ENCODE assay signal across 14 cellular contexts in the genomic region with DNA sequence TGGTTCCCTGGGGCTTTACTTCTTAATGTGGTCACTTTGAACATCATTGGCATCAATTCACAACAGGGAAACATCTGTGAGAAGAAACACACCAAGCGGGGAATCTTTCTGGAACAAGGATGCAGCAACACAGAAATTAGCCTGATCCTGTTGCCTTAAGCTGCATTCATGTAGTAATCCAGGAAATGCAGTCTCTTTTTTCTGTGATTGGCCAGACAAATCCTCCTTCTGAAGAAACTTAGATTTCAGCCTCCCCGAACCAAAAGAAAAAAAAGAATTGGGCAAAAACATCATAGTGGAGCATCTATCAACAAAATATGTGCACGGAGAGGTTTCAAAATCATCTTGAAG. TPM values are rescaled to one million over a fixed set of nuclear protein-coding genes. Genes with fewer than 3 reads are reported as not detected.
DNase-seq lines count a peak whose midpoint lies in the region; ATAC-seq, FAIRE-seq and TF ChIP-seq lines count a peak whose summit lies in the region.
"Had no signal": no experiment of that assay in that cellular context is flagged by ENCODE, and none has a peak within 500 bp of the region (broad histone marks: within the 10 kb centered on the region; RNA-seq: fewer than 3 reads in every experiment).

No MANE protein-coding gene starts in this region.

- H2BK5ac ChIP-seq in mesenchymal stem cell (ENCODE audit: low read depth, low read length, poor library complexity, severe bottlenecking): no peak overlapping the region

- no peak overlapping the region for H3K27ac ChIP-seq in GM12878 (ENCODE audit: control insufficient read depth, insufficient read depth)
- peak overlapping the region; percentile 92 for H3K27ac ChIP-seq in mesenchymal stem cell (ENCODE audit: low read length, poor library complexity, severe bottlenecking)
- H3K27ac ChIP-seq: WERI-Rb-1 had no signal

- H3K4ac ChIP-seq in mesenchymal stem cell (ENCODE audit: low read depth in 1 of 2, low read length in 2 of 2): no peak overlapping the region

- no peak overlapping the region for H2BK120ac ChIP-seq in mesenchymal stem cell (ENCODE audit: low read depth, low read length)

- H3K23ac ChIP-seq in mesenchymal stem cell (ENCODE audit: low read length in 2 of 2): no peak overlapping the region

- POLR2A ChIA-PET in GM12878 (lab: Charles Lee): interaction anchor here (1.2 to 1.5 kb wide), 2 partner anchors 8 to 197 kb away, joined by 3 to 4 read pairs; no protein-coding TSS in a partner anchor

- no peak overlapping the region for H4K91ac ChIP-seq in mesenchymal stem cell (ENCODE audit: low read length)

- ATAC-seq in HG02798 (IDR thresholded peaks at IDR 0.05; ENCODE audit: poor library complexity, unreplicated experiment) (peak; percentile 2), GM12878 (no peak), GM18867 (IDR thresholded peaks at IDR 0.05; ENCODE audit: unreplicated experiment) (no peak)
- ATAC-seq: stimulated activated memory B cell treated with anti-CD40 and anti-IgM and Interleukin-4, amounts not matched to agents 10 μg/mL and 1 μg/mL and 100 μg/mL, for 72 hours had no signal

- no peaks in the 10 kb centered on the region for H3K79me2 ChIP-seq in GM12878 (ENCODE audit: control insufficient read depth, insufficient read depth, low read length)

- CTCF ChIA-PET in GM12878 (lab: Yijun Ruan, JAX): interaction anchor here (1.0 to 3.3 kb wide), 3 partner anchors 145 to 203 kb away, joined by 3 to 50 read pairs (median 4); no protein-coding TSS in a partner anchor

- peak; percentile 14 for DNase-seq in AG10803 (ENCODE audit: low read depth)
- no peak for DNase-seq in GM12878 (ENCODE audit: low read depth, low spot score)
- no peak for DNase-seq in mesenchymal stem cell
- no peak for DNase-seq in SHP77 treated with DMSO at 0.1 percent for 48 hours (lab: John Stamatoyannopoulos, UW)
- DNase-seq in putamen (ENCODE audit: low spot score): no peak
- no peak for DNase-seq in epidermal melanocyte (ENCODE audit: insufficient read length, low spot score)
- DNase-seq: activated T-cell treated with anti-CD3 and anti-CD28 coated beads, Interleukin-2, amount 50 U/mL, for 4 hours; midbrain; NCI-H1930; WERI-Rb-1 had no signal

- no peak overlapping the region for H2BK12ac ChIP-seq in mesenchymal stem cell (ENCODE audit: low read length in 2 of 2)

- in situ Hi-C loops in GM12878 (cut with MboI): no loop called here

- no peak overlapping the region for H2BK15ac ChIP-seq in mesenchymal stem cell (ENCODE audit: low read depth, poor library complexity, severe bottlenecking)

- H3K4me1 ChIP-seq in GM12878 (ENCODE audit: control insufficient read depth, insufficient read depth, low read length) (peaks cover 5% of the 10 kb centered on the region; the same call in 1 of the 2 replicates), mesenchymal stem cell (ENCODE audit: control insufficient read depth, insufficient read depth, low read depth, low read length) (peaks cover 6% of the 10 kb centered on the region)

- RAD21 ChIA-PET in GM12878 (lab: Charles Lee; ENCODE audit: unreplicated experiment): interaction anchor here (1.3 kb wide), 1 partner anchor 294 kb away, joined by 3 read pairs; no protein-coding TSS in a partner anchor

- no peak for TF ChIP-seq CTCF in AG10803 (conservative IDR thresholded peaks at IDR 0.05; ENCODE audit: low read length)
- TF ChIP-seq CTCF in GM12878 (IDR thresholded peaks at IDR 0.05 in 2 of 3, conservative IDR thresholded peaks at IDR 0.05 in 1 of 3; ENCODE audit: control insufficient read depth in 2 of 3, extremely low read depth in 1 of 3, insufficient read depth in 1 of 3, low read depth in 3 of 3, low read length in 3 of 3): no peak

- no peak overlapping the region for H3K14ac ChIP-seq in mesenchymal stem cell (ENCODE audit: low read length in 2 of 2)

- no peak overlapping the region for H3K18ac ChIP-seq in mesenchymal stem cell (ENCODE audit: low read depth in 1 of 2, low read length in 2 of 2)

- no TSS peak for BruUV-seq in GM12878 (replicated peaks; lab: Mats Ljungman, UMichigan)

- peaks cover 1 to 2% of the 10 kb centered on the region in 2 experiments; a peak in 1 of 4 replicates for H3K27me3 ChIP-seq in GM12878 (replicated peaks in 1 of 2; ENCODE audit: control insufficient read depth in 2 of 2, insufficient read depth in 2 of 2, low read length in 1 of 2)
- H3K27me3 ChIP-seq in mesenchymal stem cell (ENCODE audit: control insufficient read depth in 1 of 2, insufficient read depth in 1 of 2, low read length in 2 of 2): peaks cover 0 to 3% of the 10 kb centered on the region in 2 experiments
- H3K27me3 ChIP-seq: BE2C had no signal

- H4K20me1 ChIP-seq in GM12878 (ENCODE audit: control insufficient read depth, insufficient read depth): no peaks in the 10 kb centered on the region

- H2AFZ ChIP-seq in GM12878 (ENCODE audit: control insufficient read depth, low read depth, low read length): no peak overlapping the region
- H2AFZ ChIP-seq in mesenchymal stem cell (ENCODE audit: low read depth, low read length): no peak overlapping the region

- intact Hi-C loops in GM12878 (cut with micrococcal nuclease; ENCODE audit: unreplicated experiment): no loop called here

- no peak for TF ChIP-seq POLR2A in GM12878 (IDR thresholded peaks at IDR 0.05; ENCODE audit: low read depth, low read length)

- H4K8ac ChIP-seq in mesenchymal stem cell (ENCODE audit: low read length): no peak overlapping the region

- no peaks in the 10 kb centered on the region for H3K36me3 ChIP-seq in GM12878 (ENCODE audit: control insufficient read depth in 2 of 2, insufficient read depth in 2 of 2, low read length in 1 of 2)
- no peaks in the 10 kb centered on the region for H3K36me3 ChIP-seq in mesenchymal stem cell (ENCODE audit: control insufficient read depth in 1 of 2, insufficient read depth in 2 of 2, low read depth in 1 of 2, low read length in 2 of 2)
- H3K36me3 ChIP-seq: BE2C, WERI-Rb-1 had no signal

- H3K4me2 ChIP-seq in GM12878 (ENCODE audit: control insufficient read depth, insufficient read depth) (no peak overlapping the region), mesenchymal stem cell (ENCODE audit: low read length, poor library complexity, severe bottlenecking) (no peak overlapping the region)

- SMC1A ChIA-PET in GM12878 (lab: Charles Lee; ENCODE audit: uncharacterized antibody, unreplicated experiment): interaction anchor here (0.8 to 2.3 kb wide), 4 partner anchors 8 to 196 kb away, joined by 3 to 9 read pairs (median 4); no protein-coding TSS in a partner anchor

- 62% methylated on average over 3 of the region's 3 CpGs for WGBS in GM12878 (ENCODE audit: insufficient coverage, insufficient replicate concordance, low lambda C conversion rate, missing lambda C conversion rate)
- 86% methylated on average over 2 of the region's 3 CpGs for WGBS in mesenchymal stem cell

- H3K4me3 ChIP-seq in AG10803 (ENCODE audit: low read length): no peak overlapping the region
- H3K4me3 ChIP-seq in GM12878: no peak overlapping the region
- peak overlapping the region in 1 of 2 experiments; percentile 49 for H3K4me3 ChIP-seq in mesenchymal stem cell (ENCODE audit: insufficient read depth in 1 of 2, low read depth in 1 of 2, low read length in 2 of 2)

- H2AK5ac ChIP-seq in mesenchymal stem cell (ENCODE audit: low read length, severe bottlenecking): no peak overlapping the region

- H3K9me3 ChIP-seq in GM12878 (replicated peaks; ENCODE audit: control insufficient read depth, insufficient read depth, low read length) (no peaks in the 10 kb centered on the region), mesenchymal stem cell (ENCODE audit: control insufficient read depth, low read length) (no peaks in the 10 kb centered on the region)
- H3K9me3 ChIP-seq: BE2C had no signal

- H3K79me1 ChIP-seq in mesenchymal stem cell (replicated peaks; ENCODE audit: low read length, poor library complexity, severe bottlenecking): no peaks in the 10 kb centered on the region

- no peak for TF ChIP-seq EP300 in GM12878 (IDR thresholded peaks at IDR 0.05; ENCODE audit: borderline replicate concordance in 1 of 2, control insufficient read depth in 1 of 2, low read depth in 2 of 2, low read length in 2 of 2)

- no peak for TF ChIP-seq RAD21 in GM12878 (IDR thresholded peaks at IDR 0.05; ENCODE audit: insufficient read depth, low read depth, low read length)

- H3K9ac ChIP-seq in GM12878 (ENCODE audit: control insufficient read depth, insufficient read depth, low read length): no peak overlapping the region
- H3K9ac ChIP-seq in mesenchymal stem cell (ENCODE audit: low read length): peak overlapping the region; percentile 69

- FAIRE-seq in GM12878 (lab: Jason Lieb, UNC): no peak

TF ChIP-seq in GM12878, 131 proteins besides CTCF, POLR2A, EP300 and RAD21:
- TF ChIP-seq IKZF1 (conservative IDR thresholded peaks at IDR 0.05): 0 out of 2 replicates have a peak, but pooled peaks have one; percentile 1
- 0 out of 2 replicates have a peak, but pooled peaks have one; percentile 21 for TF ChIP-seq BCL11A (IDR thresholded peaks at IDR 0.05; ENCODE audit: low read depth, low read length)
- no peak for TF ChIP-seq NFYA (IDR thresholded peaks at IDR 0.05; ENCODE audit: borderline replicate concordance, low read depth, low read length)
- no peak for TF ChIP-seq JUND (IDR thresholded peaks at IDR 0.05; ENCODE audit: low read depth, low read length)

RNA-seq across cellular contexts. Expression of a gene that starts 7.2 kb away (rescaled TPM):
- total RNA-seq in GM12878 (2013; cell fraction: nucleolus; rRNA removed): 25.9 and 29.7 TPM in 2 replicates
- total RNA-seq in GM12878 (2014; rRNA removed) (10.4 and 11.7 TPM in 2 replicates), GM12878 (2014; rRNA removed; fragmentation: Illumina TruSeq; extraction: Trizol) (15.5 and 17.3 TPM in 2 replicates), GM12878 (2021) (10.4 and 10.8 TPM in 2 replicates)
- 12.7 TPM for polyA plus RNA-seq in GM12878 (2011; ENCODE audit: low read depth)
- polyA plus RNA-seq in GM12878 (2011; rRNA removed) (6.2 and 11.6 TPM in 2 replicates), GM12878 (2014; fragmentation: Illumina TruSeq; extraction: Trizol) (14.6 and 15.7 TPM in 2 replicates), GM12878 (2014; fragmentation: Nextera tagmentation; extraction: Ambion mirVana) (10 to 100 TPM in 1 of 2 experiments, 1 to 10 TPM in 1; 7.1 to 11.2 TPM), GM12878 (2014; rRNA removed) (13.4 and 16.9 TPM in 2 replicates), GM12878 (2016; fragmentation: Nextera tagmentation; extraction: Ambion mirVana) (10 to 100 TPM; 18.9 to 19.9 TPM)
- polyA plus RNA-seq in GM12878 (2011; cell fraction: cytosol; rRNA removed): 1.3 and 1.7 TPM in 2 replicates
- polyA plus RNA-seq in GM12878 (2011; cell fraction: nucleus; rRNA removed): 4.2 and 5.8 TPM in 2 replicates
- 12.0 and 15.5 TPM in 2 replicates for polyA plus RNA-seq in GM12878 (2012)
- polyA minus RNA-seq in GM12878 (2011; rRNA and poly(A)+ RNA removed): 1.6 and 4.1 TPM in 2 replicates
- 0.94 and 2.3 TPM in 2 replicates for polyA minus RNA-seq in GM12878 (2011; cell fraction: cytosol; rRNA and poly(A)+ RNA removed)
- 4.6 and 8.0 TPM in 2 replicates for polyA minus RNA-seq in GM12878 (2011; cell fraction: nucleus; rRNA and poly(A)+ RNA removed)
- polyA plus RNA-seq in mesenchymal stem cell (2013, experiment 1 of 2): 20.0 TPM
- 20.4 TPM for polyA plus RNA-seq in mesenchymal stem cell (2013, experiment 2 of 2)
